In genomic region chr16:62135903-62136302, GRCh38 we compare ENCODE assay signal across 13 cellular contexts.
"Had no signal": no experiment of that assay in that cellular context is flagged by ENCODE, and none has a peak within 500 bp of the region (broad histone marks: within the 10 kb centered on the region; RNA-seq: fewer than 3 reads in every experiment).

No MANE protein-coding gene starts in this region.

- DNase-seq: activated CD4-positive, alpha-beta T cell treated with anti-CD3 and anti-CD28 coated beads, Interleukin-2, amount 10 ng/mL, durations not matched to agents 7 days and 5 days; activated CD4-positive, CD25-positive, alpha-beta regulatory T cell; activated naive CD8-positive, alpha-beta T cell treated with anti-CD3 and anti-CD28 coated beads for 36 hours; effector memory CD4-positive, alpha-beta T cell; heart left ventricle; immature natural killer cell; naive B cell; stimulated activated CD4-positive, alpha-beta T cell treated with anti-CD3 and anti-CD28 coated beads, Interleukin-4, amount 100 ng/mL, for 1 hour; stimulated activated naive CD4-positive, alpha-beta T cell; T-helper 2 cell had no signal

- H3K4me3 ChIP-seq: heart left ventricle, tibial nerve, vagina had no signal

- ATAC-seq: heart left ventricle, left lobe of liver had no signal
